Comparison of ENCODE assay signal across 30 cellular contexts in the genomic region with DNA sequence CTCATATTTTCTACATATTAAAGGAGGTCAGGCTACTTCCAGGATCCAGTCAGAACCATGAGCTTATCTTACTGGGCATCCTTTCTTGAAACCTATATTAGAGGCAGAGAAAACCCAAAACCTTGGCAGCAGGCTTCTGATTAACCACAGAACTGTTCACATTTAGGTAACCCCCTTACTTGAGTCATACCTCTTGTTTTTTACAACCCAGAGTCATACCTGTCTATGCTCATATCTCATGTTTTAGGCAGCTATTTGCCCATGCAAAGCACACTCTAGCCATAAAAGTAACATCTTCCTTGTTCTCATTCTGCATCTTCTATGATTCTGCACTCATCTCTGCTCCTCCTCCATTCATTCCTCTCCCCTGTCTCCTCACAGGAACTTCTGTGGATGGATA.
"Had no signal": no experiment of that assay in that cellular context is flagged by ENCODE, and none has a peak within 500 bp of the region (broad histone marks: within the 10 kb centered on the region; RNA-seq: fewer than 3 reads in every experiment).

No MANE protein-coding gene starts in this region.

- H3K9me3 ChIP-seq: adrenal gland, body of pancreas, esophagus squamous epithelium had no signal

- H3K27me3 ChIP-seq: adrenal gland, body of pancreas, esophagus squamous epithelium had no signal

- H3K9me3 Mint-ChIP-seq: activated CD8-positive, alpha-beta T cell treated with anti-CD3 and anti-CD28 coated beads for 36 hours; activated naive CD4-positive, alpha-beta T cell treated with anti-CD3 and anti-CD28 coated beads for 36 hours; activated naive CD4-positive, alpha-beta T cell treated with anti-CD3 and anti-CD28 coated beads, Interleukin-2, amount 50 U/mL, for 24 hours; activated naive CD8-positive, alpha-beta T cell treated with anti-CD3 and anti-CD28 coated beads for 36 hours; activated naive CD8-positive, alpha-beta T cell treated with anti-CD3 and anti-CD28 coated beads, Interleukin-2, amount 50 U/mL, for 24 hours; activated T-cell treated with anti-CD3 and anti-CD28 coated beads, Interleukin-2, amount 50 U/mL, for 4 hours; activated T-helper 2 cell treated with anti-CD3 and anti-CD28 coated beads, Interferon-gamma antibody, Interleukin-2, Interleukin-4, amounts not matched to agents 10 μg/mL and 5 μg/mL and 100 μg/mL, durations not matched to agents 14 hours and 24 hours and 36 hours; T-helper 2 cell treated with Interferon-gamma antibody and Interleukin-4, amounts not matched to agents 5 μg/mL and 100 μg/mL, for 36 hours; WTC11 had no signal

- H3K36me3 ChIP-seq: adrenal gland, esophagus squamous epithelium had no signal

- H3K27ac ChIP-seq: adrenal gland, body of pancreas, epithelial cell of prostate, esophagus squamous epithelium, VCaP had no signal

- H3K4me3 Mint-ChIP-seq: activated CD8-positive, alpha-beta T cell treated with anti-CD3 and anti-CD28 coated beads for 36 hours; activated naive CD4-positive, alpha-beta T cell treated with anti-CD3 and anti-CD28 coated beads for 36 hours; activated naive CD4-positive, alpha-beta T cell treated with anti-CD3 and anti-CD28 coated beads, Interleukin-2, amount 50 U/mL, for 24 hours; activated naive CD8-positive, alpha-beta T cell treated with anti-CD3 and anti-CD28 coated beads for 36 hours; activated naive CD8-positive, alpha-beta T cell treated with anti-CD3 and anti-CD28 coated beads, Interleukin-2, amount 50 U/mL, for 24 hours; activated T-cell treated with anti-CD3 and anti-CD28 coated beads, Interleukin-2, amount 50 U/mL, for 4 hours; central memory CD8-positive, alpha-beta T cell; T-helper 17 cell; T-helper 2 cell treated with Interferon-gamma antibody and Interleukin-4, amounts not matched to agents 5 μg/mL and 100 μg/mL, for 36 hours; WTC11 had no signal

- H3K4me3 ChIP-seq: adrenal gland, body of pancreas, esophagus squamous epithelium had no signal

- H3K4me1 Mint-ChIP-seq: activated naive CD4-positive, alpha-beta T cell treated with anti-CD3 and anti-CD28 coated beads, Interleukin-2, amount 50 U/mL, for 24 hours; activated naive CD8-positive, alpha-beta T cell treated with anti-CD3 and anti-CD28 coated beads for 36 hours; activated naive CD8-positive, alpha-beta T cell treated with anti-CD3 and anti-CD28 coated beads, Interleukin-2, amount 50 U/mL, for 24 hours; central memory CD8-positive, alpha-beta T cell; T-helper 17 cell had no signal

- H3K36me3 Mint-ChIP-seq: activated naive CD4-positive, alpha-beta T cell treated with anti-CD3 and anti-CD28 coated beads, Interleukin-2, amount 50 U/mL, for 24 hours; activated naive CD8-positive, alpha-beta T cell treated with anti-CD3 and anti-CD28 coated beads for 36 hours; WTC11 had no signal

- H3K27me3 Mint-ChIP-seq: activated CD8-positive, alpha-beta T cell treated with anti-CD3 and anti-CD28 coated beads for 36 hours; activated naive CD4-positive, alpha-beta T cell treated with anti-CD3 and anti-CD28 coated beads, Interleukin-2, amount 50 U/mL, for 24 hours; activated naive CD8-positive, alpha-beta T cell treated with anti-CD3 and anti-CD28 coated beads for 36 hours; central memory CD8-positive, alpha-beta T cell had no signal

- DNase-seq: activated CD4-positive, alpha-beta T cell treated with anti-CD3 and anti-CD28 coated beads for 1 hour; activated CD4-positive, alpha-beta T cell treated with anti-CD3 and anti-CD28 coated beads for 4 hours; activated CD4-positive, alpha-beta T cell treated with anti-CD3 and anti-CD28 coated beads, Interleukin-2, amount 50 U/mL, for 1 hour; activated CD4-positive, alpha-beta T cell treated with anti-CD3 and anti-CD28 coated beads, Interleukin-2, amount 50 U/mL, for 48 hours; activated CD8-positive, alpha-beta memory T cell treated with anti-CD3 and anti-CD28 coated beads for 24 hours; activated CD8-positive, alpha-beta T cell treated with anti-CD3 and anti-CD28 coated beads for 36 hours; activated effector memory CD4-positive, alpha-beta T cell treated with anti-CD3 and anti-CD28 coated beads, Interleukin-2, amount 50 U/mL, for 16 hours; activated naive CD4-positive, alpha-beta T cell treated with anti-CD3 and anti-CD28 coated beads for 36 hours; activated naive CD8-positive, alpha-beta T cell treated with anti-CD3 and anti-CD28 coated beads for 36 hours; activated naive CD8-positive, alpha-beta T cell treated with anti-CD3 and anti-CD28 coated beads, Interleukin-2, amount 50 U/mL, for 24 hours; activated T-cell treated with anti-CD3 and anti-CD28 coated beads, Interleukin-2, amount 50 U/mL, for 4 hours; adrenal gland; amygdala; aorta; body of pancreas; cortex of kidney; dermis blood vessel endothelial cell; effector CD4-positive, alpha-beta T cell; esophagus squamous epithelium; head of caudate nucleus; hippocampal formation; T-helper 1 cell; T-helper 17 cell had no signal

- ATAC-seq: activated CD8-positive, alpha-beta T cell treated with anti-CD3 and anti-CD28 coated beads for 36 hours; activated naive CD8-positive, alpha-beta T cell treated with anti-CD3 and anti-CD28 coated beads, Interleukin-2, amount 50 U/mL, for 24 hours; activated T-cell treated with anti-CD3 and anti-CD28 coated beads, Interleukin-2, amount 50 U/mL, for 4 hours; body of pancreas; T-helper 17 cell; WTC11 had no signal

- H3K4me1 ChIP-seq: adrenal gland, body of pancreas, esophagus squamous epithelium had no signal

- H3K27ac Mint-ChIP-seq: activated CD8-positive, alpha-beta T cell treated with anti-CD3 and anti-CD28 coated beads for 36 hours; activated naive CD4-positive, alpha-beta T cell treated with anti-CD3 and anti-CD28 coated beads for 36 hours; activated naive CD4-positive, alpha-beta T cell treated with anti-CD3 and anti-CD28 coated beads, Interleukin-2, amount 50 U/mL, for 24 hours; activated naive CD8-positive, alpha-beta T cell treated with anti-CD3 and anti-CD28 coated beads for 36 hours; activated naive CD8-positive, alpha-beta T cell treated with anti-CD3 and anti-CD28 coated beads, Interleukin-2, amount 50 U/mL, for 24 hours; activated T-helper 2 cell treated with anti-CD3 and anti-CD28 coated beads, Interferon-gamma antibody, Interleukin-2, Interleukin-4, amounts not matched to agents 10 μg/mL and 5 μg/mL and 100 μg/mL, durations not matched to agents 14 hours and 24 hours and 36 hours; T-helper 17 cell; T-helper 2 cell treated with Interferon-gamma antibody and Interleukin-4, amounts not matched to agents 5 μg/mL and 100 μg/mL, for 36 hours; WTC11 had no signal
